ENCODE assay signal across 1 cellular context in genomic region chr21:45845790-45846130, GRCh38.
TF ChIP-seq lines count a peak whose summit lies in the region.

No MANE protein-coding gene starts in this region.

TF ChIP-seq in SK-N-SH, 30 proteins besides CTCF, POLR2A, EP300 and RAD21 (continued from another document):
- no peak for TF ChIP-seq IRF3 (IDR thresholded peaks at IDR 0.05; ENCODE audit: low read depth, low read length)
- no peak for TF ChIP-seq REST (IDR thresholded peaks at IDR 0.05; ENCODE audit: low read depth, low read length)
- TF ChIP-seq JUND (IDR thresholded peaks at IDR 0.05), result no peak
- no peak for TF ChIP-seq FOXM1 (IDR thresholded peaks at IDR 0.05; ENCODE audit: low read depth)
- TF ChIP-seq MXI1 (IDR thresholded peaks at IDR 0.05; ENCODE audit: low read depth, low read length), result no peak
- TF ChIP-seq, protein P1, sequence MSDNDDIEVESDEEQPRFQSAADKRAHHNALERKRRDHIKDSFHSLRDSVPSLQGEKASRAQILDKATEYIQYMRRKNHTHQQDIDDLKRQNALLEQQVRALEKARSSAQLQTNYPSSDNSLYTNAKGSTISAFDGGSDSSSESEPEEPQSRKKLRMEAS (IDR thresholded peaks at IDR 0.05; ENCODE audit: low read depth), result no peak
- no peak for TF ChIP-seq RCOR1 (IDR thresholded peaks at IDR 0.05; ENCODE audit: low read length)
